20 cellular contexts compared by ENCODE assay signal in genomic region chr11:8261316-8261715, GRCh38. TPM values are rescaled to one million over a fixed set of nuclear protein-coding genes. Genes with fewer than 3 reads are reported as not detected.
"Had no signal": no experiment of that assay in that cellular context is flagged by ENCODE, and none has a peak within 500 bp of the region (broad histone marks: within the 10 kb centered on the region; RNA-seq: fewer than 3 reads in every experiment).

No MANE protein-coding gene starts in this region.

- H3K27ac ChIP-seq: right atrium auricular region, thoracic aorta, VCaP had no signal

- H3K36me3 ChIP-seq: right atrium auricular region, thoracic aorta had no signal

- H3K4me3 ChIP-seq: right atrium auricular region, thoracic aorta had no signal

- H3K27ac Mint-ChIP-seq: activated CD4-positive, alpha-beta T cell treated with anti-CD3 and anti-CD28 coated beads for 36 hours; activated CD8-positive, alpha-beta T cell treated with anti-CD3 and anti-CD28 coated beads for 36 hours; activated T-helper 1 cell treated with anti-CD3 and anti-CD28 coated beads, Interleukin-12 subunit alpha, Interleukin-12 subunit beta, Interleukin-2, Interleukin-4 antibody, amounts not matched to agents 30 ng/mL and 10 ng/mL and 1 ng/mL, durations not matched to agents 14 hours and 24 hours and 36 hours; endodermal cell; naive thymus-derived CD4-positive, alpha-beta T cell; stimulated activated naive CD8-positive, alpha-beta T cell treated with anti-CD3 and anti-CD28 coated beads, Interleukin-15, Interleukin-2, amounts not matched to agents 100 ng/mL and 50 ng/mL, for 24 hours had no signal

- H3K36me3 Mint-ChIP-seq: naive thymus-derived CD4-positive, alpha-beta T cell had no signal

- H3K9me3 Mint-ChIP-seq: activated CD8-positive, alpha-beta T cell treated with anti-CD3 and anti-CD28 coated beads for 36 hours; activated T-helper 1 cell treated with anti-CD3 and anti-CD28 coated beads, Interleukin-12 subunit alpha, Interleukin-12 subunit beta, Interleukin-2, Interleukin-4 antibody, amounts not matched to agents 30 ng/mL and 10 ng/mL and 1 ng/mL, durations not matched to agents 14 hours and 24 hours and 36 hours; endodermal cell; naive thymus-derived CD4-positive, alpha-beta T cell; stimulated activated naive CD8-positive, alpha-beta T cell treated with anti-CD3 and anti-CD28 coated beads, Interleukin-15, Interleukin-2, amounts not matched to agents 100 ng/mL and 50 ng/mL, for 24 hours had no signal

- H3K9me3 ChIP-seq: right atrium auricular region, thoracic aorta had no signal

- ATAC-seq: activated CD4-positive, alpha-beta T cell treated with anti-CD3 and anti-CD28 coated beads for 36 hours; activated CD8-positive, alpha-beta T cell treated with anti-CD3 and anti-CD28 coated beads for 36 hours; left colon; naive thymus-derived CD4-positive, alpha-beta T cell had no signal

- DNase-seq: activated CD4-positive, alpha-beta T cell treated with anti-CD3 and anti-CD28 coated beads for 36 hours; activated CD8-positive, alpha-beta T cell treated with anti-CD3 and anti-CD28 coated beads for 36 hours; activated naive CD4-positive, alpha-beta T cell treated with Interleukin-2 at 50 U/mL for 16 hours; anterior cingulate cortex; cerebellar nuclear complex; dermis blood vessel endothelial cell; naive thymus-derived CD4-positive, alpha-beta T cell; occipital lobe; T-helper 9 cell had no signal

- H3K4me3 Mint-ChIP-seq: activated CD4-positive, alpha-beta T cell treated with anti-CD3 and anti-CD28 coated beads for 36 hours; activated CD8-positive, alpha-beta T cell treated with anti-CD3 and anti-CD28 coated beads for 36 hours; activated T-helper 1 cell treated with anti-CD3 and anti-CD28 coated beads, Interleukin-12 subunit alpha, Interleukin-12 subunit beta, Interleukin-2, Interleukin-4 antibody, amounts not matched to agents 30 ng/mL and 10 ng/mL and 1 ng/mL, durations not matched to agents 14 hours and 24 hours and 36 hours; stimulated activated naive CD8-positive, alpha-beta T cell treated with anti-CD3 and anti-CD28 coated beads, Interleukin-15, Interleukin-2, amounts not matched to agents 100 ng/mL and 50 ng/mL, for 24 hours had no signal

- H3K27me3 ChIP-seq: right atrium auricular region had no signal

RNA-seq across cellular contexts. Expression of gene LMO1, which starts 2.4 kb away (rescaled TPM):
- total RNA-seq: activated CD4-positive, alpha-beta T cell treated with anti-CD3 and anti-CD28 coated beads for 36 hours; activated CD8-positive, alpha-beta T cell treated with anti-CD3 and anti-CD28 coated beads for 36 hours; activated T-helper 1 cell treated with anti-CD3 and anti-CD28 coated beads, Interleukin-12 subunit alpha, Interleukin-12 subunit beta, Interleukin-2, Interleukin-4 antibody, amounts not matched to agents 30 ng/mL and 10 ng/mL and 1 ng/mL, durations not matched to agents 14 hours and 24 hours and 36 hours; dermis blood vessel endothelial cell; epithelial cell of proximal tubule; left colon; lung microvascular endothelial cell; mononuclear cell; naive thymus-derived CD4-positive, alpha-beta T cell; right atrium auricular region; thoracic aorta; urinary bladder had no signal
- polyA plus RNA-seq: naive thymus-derived CD4-positive, alpha-beta T cell had no signal
